In the genomic region with DNA sequence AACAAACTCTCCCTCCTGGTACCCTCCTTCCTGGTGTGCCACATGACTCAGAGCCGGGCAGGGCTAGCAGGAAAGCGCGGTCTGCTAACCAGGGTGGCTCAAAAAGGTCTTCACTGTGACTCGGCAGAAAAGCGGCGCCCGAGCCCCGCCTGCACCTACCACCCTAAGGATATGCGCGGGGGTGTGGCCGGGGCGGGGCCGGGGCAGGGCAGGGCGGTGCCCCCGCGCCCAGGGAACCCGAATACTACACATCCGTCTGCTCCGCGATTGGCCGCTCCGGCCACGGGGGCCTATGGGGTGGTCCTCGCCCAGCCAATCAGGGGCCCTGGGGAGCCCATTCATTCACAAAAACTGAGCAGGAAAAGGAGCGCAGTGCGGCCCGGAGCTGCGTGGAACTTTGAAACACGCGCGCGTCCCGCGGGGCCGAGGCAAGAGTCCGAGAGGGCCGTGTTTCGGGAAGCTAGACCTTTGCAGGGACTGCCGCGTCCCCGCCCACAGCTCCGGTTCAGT, we compare ENCODE assay signal across 8 cellular contexts. TPM values are rescaled to one million over a fixed set of nuclear protein-coding genes. Genes with fewer than 3 reads are reported as not detected.
DNase-seq lines count a peak whose midpoint lies in the region; FAIRE-seq and TF ChIP-seq lines count a peak whose summit lies in the region.

No MANE protein-coding gene starts in this region.

- H3K36me3 ChIP-seq in GM23248 (ENCODE audit: low read depth) (no peaks in the 10 kb centered on the region), KOPT-K1 (ENCODE audit: insufficient read depth, low read length) (peaks cover 48% of the 10 kb centered on the region)

- no peaks in the 10 kb centered on the region for H3K9me2 ChIP-seq in GM23248 (ENCODE audit: insufficient read depth)

- H3K27me3 ChIP-seq in GM23248 (replicated peaks; ENCODE audit: insufficient read depth): no peaks in the 10 kb centered on the region

- no peaks in the 10 kb centered on the region for H3K9me3 ChIP-seq in GM23248 (ENCODE audit: low read depth)
- H3K9me3 ChIP-seq in KOPT-K1 (ENCODE audit: insufficient read depth, low read length, poor library complexity, severe bottlenecking): no peaks in the 10 kb centered on the region

- peak; percentile 95 for DNase-seq in EH (ENCODE audit: low read depth)
- peak; percentile 91 for DNase-seq in GM23248
- peak; percentile 97 for DNase-seq in RCC 7860 (ENCODE audit: low spot score)
- peak; percentile 94 for DNase-seq in activated T-helper 1 cell treated with anti-CD3 and anti-CD28 coated beads, Interleukin-12 subunit alpha, Interleukin-12 subunit beta, Interleukin-2, Interleukin-4 antibody, amounts not matched to agents 30 ng/mL and 10 ng/mL and 1 ng/mL, durations not matched to agents 14 hours and 24 hours and 36 hours (ENCODE audit: low spot score)
- DNase-seq in fibroblast of the aortic adventitia (ENCODE audit: low read depth): peak; percentile 70
- peak; percentile 96 for DNase-seq in stimulated activated naive CD4-positive, alpha-beta T cell treated with Interleukin-2 at 50 U/mL for 16 hours (lab: John Stamatoyannopoulos, UW)

- H3K9ac ChIP-seq in GM23248: peak overlapping the region; percentile 77

- H3K36me3 Mint-ChIP-seq in activated T-helper 1 cell treated with anti-CD3 and anti-CD28 coated beads, Interleukin-12 subunit alpha, Interleukin-12 subunit beta, Interleukin-2, Interleukin-4 antibody, amounts not matched to agents 30 ng/mL and 10 ng/mL and 1 ng/mL, durations not matched to agents 14 hours and 24 hours and 36 hours (ENCODE audit: low read depth): peaks cover 29% of the 10 kb centered on the region
- no peaks in the 10 kb centered on the region for H3K36me3 Mint-ChIP-seq in nephron (ENCODE audit: low read depth)

- peak overlapping the region; percentile 54 for H3K27ac ChIP-seq in GM23248
- peak overlapping the region; percentile 94 for H3K27ac ChIP-seq in KOPT-K1 (ENCODE audit: low read depth, low read length, poor library complexity, severe bottlenecking)

- H3K4me3 Mint-ChIP-seq in activated T-helper 1 cell treated with anti-CD3 and anti-CD28 coated beads, Interleukin-12 subunit alpha, Interleukin-12 subunit beta, Interleukin-2, Interleukin-4 antibody, amounts not matched to agents 30 ng/mL and 10 ng/mL and 1 ng/mL, durations not matched to agents 14 hours and 24 hours and 36 hours: peak overlapping the region; percentile 96
- peak overlapping the region; percentile 92 to 93 (median 93) for H3K4me3 Mint-ChIP-seq in nephron

- no peaks in the 10 kb centered on the region for H3K27me3 Mint-ChIP-seq in activated T-helper 1 cell treated with anti-CD3 and anti-CD28 coated beads, Interleukin-12 subunit alpha, Interleukin-12 subunit beta, Interleukin-2, Interleukin-4 antibody, amounts not matched to agents 30 ng/mL and 10 ng/mL and 1 ng/mL, durations not matched to agents 14 hours and 24 hours and 36 hours (ENCODE audit: insufficient read depth)
- peaks cover 51% of the 10 kb centered on the region for H3K27me3 Mint-ChIP-seq in nephron (ENCODE audit: low read depth)

- peak; percentile 80 for FAIRE-seq in RCC 7860 (lab: Jason Lieb, UNC)

- peak overlapping the region; percentile 85 for H2AFZ ChIP-seq in GM23248

- no peak for TF ChIP-seq CTCF in fibroblast of the aortic adventitia (IDR thresholded peaks at IDR 0.05; ENCODE audit: insufficient read depth, low read length)
- no peak for TF ChIP-seq CTCF in nephron (IDR thresholded peaks at IDR 0.05; ENCODE audit: unreplicated experiment in 3 of 3)

- peaks cover 44% of the 10 kb centered on the region for H3K4me1 Mint-ChIP-seq in activated T-helper 1 cell treated with anti-CD3 and anti-CD28 coated beads, Interleukin-12 subunit alpha, Interleukin-12 subunit beta, Interleukin-2, Interleukin-4 antibody, amounts not matched to agents 30 ng/mL and 10 ng/mL and 1 ng/mL, durations not matched to agents 14 hours and 24 hours and 36 hours (ENCODE audit: low read depth)
- H3K4me1 Mint-ChIP-seq in nephron: peaks cover 36% of the 10 kb centered on the region

- H3F3A ChIP-seq in GM23248 (ENCODE audit: insufficient read depth): peaks cover 9% of the 10 kb centered on the region; the same call in 1 of the 2 replicates

- intact Hi-C loops in activated T-helper 1 cell treated with anti-CD3 and anti-CD28 coated beads, Interleukin-12 subunit alpha, Interleukin-12 subunit beta, Interleukin-2, Interleukin-4 antibody, amounts not matched to agents 30 ng/mL and 10 ng/mL and 1 ng/mL, durations not matched to agents 14 hours and 24 hours and 36 hours (cut with micrococcal nuclease): loop anchor here (1.0 to 10.0 kb wide), 21 partner anchors 34 to 1711 kb away; a partner anchor contains a TSS

- H3K4me3 ChIP-seq in GM23248: peak overlapping the region; percentile 94
- H3K4me3 ChIP-seq in fibroblast of the aortic adventitia (ENCODE audit: low read depth, low read length): peak overlapping the region; percentile 75

- H3K27ac Mint-ChIP-seq in activated T-helper 1 cell treated with anti-CD3 and anti-CD28 coated beads, Interleukin-12 subunit alpha, Interleukin-12 subunit beta, Interleukin-2, Interleukin-4 antibody, amounts not matched to agents 30 ng/mL and 10 ng/mL and 1 ng/mL, durations not matched to agents 14 hours and 24 hours and 36 hours: peak overlapping the region; percentile 96
- peak overlapping the region in 1 of 3 experiments; percentile 67 for H3K27ac Mint-ChIP-seq in nephron

- 1% methylated on average over 37 to 40 of the region's 42 CpGs for WGBS in GM23248 (ENCODE audit: low coverage in 1 of 2, low lambda C conversion rate in 2 of 2, missing lambda C conversion rate in 2 of 2), 2 experiments

- H3K79me2 ChIP-seq in GM23248 (ENCODE audit: insufficient read depth): no peaks in the 10 kb centered on the region

- H4K20me1 ChIP-seq in GM23248 (ENCODE audit: insufficient read depth): no peaks in the 10 kb centered on the region

- H3K4me1 ChIP-seq in GM23248 (ENCODE audit: insufficient read depth): peaks cover 5% of the 10 kb centered on the region; the same call in 1 of the 2 replicates

- in situ Hi-C loops in GM23248 (cut with MboI): no loop called here

- H3K4me2 ChIP-seq in GM23248 (ENCODE audit: unreplicated experiment): peak overlapping the region; percentile 96

- no peaks in the 10 kb centered on the region for H3K9me3 Mint-ChIP-seq in activated T-helper 1 cell treated with anti-CD3 and anti-CD28 coated beads, Interleukin-12 subunit alpha, Interleukin-12 subunit beta, Interleukin-2, Interleukin-4 antibody, amounts not matched to agents 30 ng/mL and 10 ng/mL and 1 ng/mL, durations not matched to agents 14 hours and 24 hours and 36 hours
- no peaks in the 10 kb centered on the region for H3K9me3 Mint-ChIP-seq in nephron

RNA-seq across cellular contexts. Expression of a gene that starts 1.7 kb away (rescaled TPM):
- 6.3 and 8.9 TPM in 2 replicates for total RNA-seq in GM23248 (2014; rRNA removed; shearing (Covaris generic))
- polyA plus RNA-seq in GM23248 (2016; fragmentation: Nextera tagmentation; extraction: Ambion mirVana): 1.3 TPM in 2 replicates
- total RNA-seq in activated T-helper 1 cell treated with anti-CD3 and anti-CD28 coated beads, Interleukin-12 subunit alpha, Interleukin-12 subunit beta, Interleukin-2, Interleukin-4 antibody, amounts not matched to agents 30 ng/mL and 10 ng/mL and 1 ng/mL, durations not matched to agents 14 hours and 24 hours and 36 hours: 78.8 and 87.4 TPM in 2 replicates
- total RNA-seq in fibroblast of the aortic adventitia (ENCODE audit: low replicate concordance): 8.6 and 13.6 TPM in 2 replicates

Comparison
In these comparisons a context has a peak if more than half of its experiments do, and no peak if none do; other contexts are left out.
1. Peak in every context shown above with its lines: DNase-seq, H3K4me3 ChIP-seq and H3K27ac ChIP-seq.